ENCODE assay signal across 1 cellular context in the genomic region with DNA sequence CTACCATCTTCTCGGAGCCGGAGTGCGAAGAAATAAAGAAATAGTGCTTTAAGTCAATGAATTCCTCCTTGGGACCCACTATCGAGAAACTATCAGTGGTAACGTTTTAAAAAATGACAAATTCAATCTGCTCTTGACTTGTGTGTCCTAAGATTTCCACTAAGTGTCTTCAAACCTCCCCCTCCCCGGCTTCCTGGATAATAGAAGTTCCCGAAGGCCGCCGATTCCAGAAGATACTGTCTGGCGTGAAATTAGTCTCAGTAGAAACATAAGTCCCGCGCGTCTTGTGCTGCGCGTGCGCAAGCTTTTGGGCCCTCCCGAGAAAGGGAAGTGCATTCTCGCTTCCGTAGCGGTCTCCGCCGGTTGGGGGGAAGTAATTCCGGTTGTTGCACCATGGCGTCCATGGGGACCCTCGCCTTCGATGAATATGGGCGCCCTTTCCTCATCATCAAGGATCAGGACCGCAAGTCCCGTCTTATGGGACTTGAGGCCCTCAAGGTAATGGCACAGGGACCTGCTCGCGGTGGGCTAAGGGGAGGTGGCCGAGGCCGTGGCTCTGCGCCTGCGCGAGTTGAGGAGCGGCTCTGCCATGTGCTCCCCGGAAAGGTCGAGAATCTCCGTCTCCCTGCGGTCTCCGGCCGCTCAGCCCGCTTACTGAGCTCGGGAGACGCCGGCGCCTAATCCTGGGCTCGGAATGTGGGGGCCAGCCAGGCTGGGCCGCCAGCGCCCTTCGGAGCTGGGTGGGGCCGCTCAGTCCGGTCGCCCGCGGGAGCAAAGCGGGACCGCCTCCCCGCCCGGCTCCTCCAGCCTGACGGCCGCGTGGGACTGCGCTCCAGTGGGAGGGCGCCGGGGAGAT.
TF ChIP-seq lines count a peak whose summit lies in the region.

TSS of gene CCT5 (plus strand) at position 333 of the 856 bp plus-strand sequence. CDS start at position 394, 61 bp downstream.

TF ChIP-seq in K562, 482 proteins besides CTCF, POLR2A, EP300 and RAD21 (continued from another document and continues in another):
- TF ChIP-seq TRIM25 (IDR thresholded peaks at IDR 0.05; ENCODE audit: borderline replicate concordance) (no peak), NFE2 (IDR thresholded peaks at IDR 0.05; ENCODE audit: low read depth) (0 out of 2 replicates have a peak, but pooled peaks have one; percentile 3), ZBTB5 (IDR thresholded peaks at IDR 0.05) (no peak), HDAC2 (IDR thresholded peaks at IDR 0.05) (peak; percentile 69; the same call in 1 of the 2 replicates), BCOR (IDR thresholded peaks at IDR 0.05) (no peak), CXXC5 (CRISPR knock-in tag; IDR thresholded peaks at IDR 0.05) (peak; percentile 59), MYBL2 (IDR thresholded peaks at IDR 0.05; ENCODE audit: low read depth) (peak; percentile 67; the same call in 1 of the 2 replicates), MYBL2 (CRISPR knock-in tag; IDR thresholded peaks at IDR 0.05; ENCODE audit: borderline replicate concordance) (no peak), TEAD2 (tag; IDR thresholded peaks at IDR 0.05) (no peak), MAFK (IDR thresholded peaks at IDR 0.05; ENCODE audit: low read length) (no peak; the same call in 1 of the 2 replicates), U2AF2 (optimal IDR thresholded peaks at IDR 0.05; ENCODE audit: low read depth, low read length) (no peak), SRSF3 (IDR thresholded peaks at IDR 0.05; ENCODE audit: insufficient read depth, low read length) (peak; percentile 97), ZNF584 (CRISPR knock-in tag; IDR thresholded peaks at IDR 0.05; ENCODE audit: low read depth) (no peak), DNMT1 (IDR thresholded peaks at IDR 0.05) (no peak), ZFPM2 (CRISPR knock-in tag; IDR thresholded peaks at IDR 0.05) (peak; percentile 77; the same call in 1 of the 2 replicates), HDGF (IDR thresholded peaks at IDR 0.05) (no peak), NONO (IDR thresholded peaks at IDR 0.05; ENCODE audit: low read depth in 2 of 2, low read length in 1 of 2) (peak in 1 of 2 experiments; percentile 98; a peak in 2 of 4 replicates), HOXB6 (CRISPR knock-in tag; IDR thresholded peaks at IDR 0.05; ENCODE audit: borderline replicate concordance) (peak; percentile 64; the same call in 1 of the 2 replicates), C11orf30 (IDR thresholded peaks at IDR 0.05; ENCODE audit: low read depth) (no peak), CBFA2T3 (IDR thresholded peaks at IDR 0.05) (no peak), TARDBP (IDR thresholded peaks at IDR 0.05) (no peak), ZNF143 (CRISPR knock-in tag; IDR thresholded peaks at IDR 0.05) (0 out of 2 replicates have a peak, but pooled peaks have one; percentile 43), NFYB (IDR thresholded peaks at IDR 0.05; ENCODE audit: extremely low read depth, insufficient read length) (no peak), NR2C2 (CRISPR knock-in tag; IDR thresholded peaks at IDR 0.05) (peak; percentile 75; the same call in 1 of the 2 replicates), NR2C2 (tag; IDR thresholded peaks at IDR 0.05) (peak; percentile 93), ZBTB43 (CRISPR knock-in tag; IDR thresholded peaks at IDR 0.05) (peak; percentile 55), MTA2 (IDR thresholded peaks at IDR 0.05; ENCODE audit: low read depth) (no peak), TCF7 (IDR thresholded peaks at IDR 0.05; ENCODE audit: borderline replicate concordance) (no peak), IFI16 (CRISPR knock-in tag; IDR thresholded peaks at IDR 0.05) (no peak)
- TF ChIP-seq, protein P1, sequence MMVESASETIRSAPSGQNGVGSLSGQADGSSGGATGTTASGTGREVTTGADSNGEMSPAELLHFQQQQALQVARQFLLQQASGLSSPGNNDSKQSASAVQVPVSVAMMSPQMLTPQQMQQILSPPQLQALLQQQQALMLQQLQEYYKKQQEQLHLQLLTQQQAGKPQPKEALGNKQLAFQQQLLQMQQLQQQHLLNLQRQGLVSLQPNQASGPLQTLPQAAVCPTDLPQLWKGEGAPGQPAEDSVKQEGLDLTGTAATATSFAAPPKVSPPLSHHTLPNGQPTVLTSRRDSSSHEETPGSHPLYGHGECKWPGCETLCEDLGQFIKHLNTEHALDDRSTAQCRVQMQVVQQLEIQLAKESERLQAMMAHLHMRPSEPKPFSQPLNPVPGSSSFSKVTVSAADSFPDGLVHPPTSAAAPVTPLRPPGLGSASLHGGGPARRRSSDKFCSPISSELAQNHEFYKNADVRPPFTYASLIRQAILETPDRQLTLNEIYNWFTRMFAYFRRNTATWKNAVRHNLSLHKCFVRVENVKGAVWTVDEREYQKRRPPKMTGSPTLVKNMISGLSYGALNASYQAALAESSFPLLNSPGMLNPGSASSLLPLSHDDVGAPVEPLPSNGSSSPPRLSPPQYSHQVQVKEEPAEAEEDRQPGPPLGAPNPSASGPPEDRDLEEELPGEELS (CRISPR knock-in tag; IDR thresholded peaks at IDR 0.05; ENCODE audit: borderline replicate concordance) = peak; percentile 70; the same call in 1 of the 2 replicates
- TF ChIP-seq, protein P2, sequence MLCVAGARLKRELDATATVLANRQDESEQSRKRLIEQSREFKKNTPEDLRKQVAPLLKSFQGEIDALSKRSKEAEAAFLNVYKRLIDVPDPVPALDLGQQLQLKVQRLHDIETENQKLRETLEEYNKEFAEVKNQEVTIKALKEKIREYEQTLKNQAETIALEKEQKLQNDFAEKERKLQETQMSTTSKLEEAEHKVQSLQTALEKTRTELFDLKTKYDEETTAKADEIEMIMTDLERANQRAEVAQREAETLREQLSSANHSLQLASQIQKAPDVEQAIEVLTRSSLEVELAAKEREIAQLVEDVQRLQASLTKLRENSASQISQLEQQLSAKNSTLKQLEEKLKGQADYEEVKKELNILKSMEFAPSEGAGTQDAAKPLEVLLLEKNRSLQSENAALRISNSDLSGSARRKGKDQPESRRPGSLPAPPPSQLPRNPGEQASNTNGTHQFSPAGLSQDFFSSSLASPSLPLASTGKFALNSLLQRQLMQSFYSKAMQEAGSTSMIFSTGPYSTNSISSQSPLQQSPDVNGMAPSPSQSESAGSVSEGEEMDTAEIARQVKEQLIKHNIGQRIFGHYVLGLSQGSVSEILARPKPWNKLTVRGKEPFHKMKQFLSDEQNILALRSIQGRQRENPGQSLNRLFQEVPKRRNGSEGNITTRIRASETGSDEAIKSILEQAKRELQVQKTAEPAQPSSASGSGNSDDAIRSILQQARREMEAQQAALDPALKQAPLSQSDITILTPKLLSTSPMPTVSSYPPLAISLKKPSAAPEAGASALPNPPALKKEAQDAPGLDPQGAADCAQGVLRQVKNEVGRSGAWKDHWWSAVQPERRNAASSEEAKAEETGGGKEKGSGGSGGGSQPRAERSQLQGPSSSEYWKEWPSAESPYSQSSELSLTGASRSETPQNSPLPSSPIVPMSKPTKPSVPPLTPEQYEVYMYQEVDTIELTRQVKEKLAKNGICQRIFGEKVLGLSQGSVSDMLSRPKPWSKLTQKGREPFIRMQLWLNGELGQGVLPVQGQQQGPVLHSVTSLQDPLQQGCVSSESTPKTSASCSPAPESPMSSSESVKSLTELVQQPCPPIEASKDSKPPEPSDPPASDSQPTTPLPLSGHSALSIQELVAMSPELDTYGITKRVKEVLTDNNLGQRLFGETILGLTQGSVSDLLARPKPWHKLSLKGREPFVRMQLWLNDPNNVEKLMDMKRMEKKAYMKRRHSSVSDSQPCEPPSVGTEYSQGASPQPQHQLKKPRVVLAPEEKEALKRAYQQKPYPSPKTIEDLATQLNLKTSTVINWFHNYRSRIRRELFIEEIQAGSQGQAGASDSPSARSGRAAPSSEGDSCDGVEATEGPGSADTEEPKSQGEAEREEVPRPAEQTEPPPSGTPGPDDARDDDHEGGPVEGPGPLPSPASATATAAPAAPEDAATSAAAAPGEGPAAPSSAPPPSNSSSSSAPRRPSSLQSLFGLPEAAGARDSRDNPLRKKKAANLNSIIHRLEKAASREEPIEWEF (CRISPR knock-in tag; IDR thresholded peaks at IDR 0.05) = no peak
- TF ChIP-seq, protein P3, sequence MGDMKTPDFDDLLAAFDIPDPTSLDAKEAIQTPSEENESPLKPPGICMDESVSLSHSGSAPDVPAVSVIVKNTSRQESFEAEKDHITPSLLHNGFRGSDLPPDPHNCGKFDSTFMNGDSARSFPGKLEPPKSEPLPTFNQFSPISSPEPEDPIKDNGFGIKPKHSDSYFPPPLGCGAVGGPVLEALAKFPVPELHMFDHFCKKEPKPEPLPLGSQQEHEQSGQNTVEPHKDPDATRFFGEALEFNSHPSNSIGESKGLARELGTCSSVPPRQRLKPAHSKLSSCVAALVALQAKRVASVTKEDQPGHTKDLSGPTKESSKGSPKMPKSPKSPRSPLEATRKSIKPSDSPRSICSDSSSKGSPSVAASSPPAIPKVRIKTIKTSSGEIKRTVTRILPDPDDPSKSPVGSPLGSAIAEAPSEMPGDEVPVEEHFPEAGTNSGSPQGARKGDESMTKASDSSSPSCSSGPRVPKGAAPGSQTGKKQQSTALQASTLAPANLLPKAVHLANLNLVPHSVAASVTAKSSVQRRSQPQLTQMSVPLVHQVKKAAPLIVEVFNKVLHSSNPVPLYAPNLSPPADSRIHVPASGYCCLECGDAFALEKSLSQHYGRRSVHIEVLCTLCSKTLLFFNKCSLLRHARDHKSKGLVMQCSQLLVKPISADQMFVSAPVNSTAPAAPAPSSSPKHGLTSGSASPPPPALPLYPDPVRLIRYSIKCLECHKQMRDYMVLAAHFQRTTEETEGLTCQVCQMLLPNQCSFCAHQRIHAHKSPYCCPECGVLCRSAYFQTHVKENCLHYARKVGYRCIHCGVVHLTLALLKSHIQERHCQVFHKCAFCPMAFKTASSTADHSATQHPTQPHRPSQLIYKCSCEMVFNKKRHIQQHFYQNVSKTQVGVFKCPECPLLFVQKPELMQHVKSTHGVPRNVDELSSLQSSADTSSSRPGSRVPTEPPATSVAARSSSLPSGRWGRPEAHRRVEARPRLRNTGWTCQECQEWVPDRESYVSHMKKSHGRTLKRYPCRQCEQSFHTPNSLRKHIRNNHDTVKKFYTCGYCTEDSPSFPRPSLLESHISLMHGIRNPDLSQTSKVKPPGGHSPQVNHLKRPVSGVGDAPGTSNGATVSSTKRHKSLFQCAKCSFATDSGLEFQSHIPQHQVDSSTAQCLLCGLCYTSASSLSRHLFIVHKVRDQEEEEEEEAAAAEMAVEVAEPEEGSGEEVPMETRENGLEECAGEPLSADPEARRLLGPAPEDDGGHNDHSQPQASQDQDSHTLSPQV (IDR thresholded peaks at IDR 0.05) = no peak
- TF ChIP-seq, protein P4, sequence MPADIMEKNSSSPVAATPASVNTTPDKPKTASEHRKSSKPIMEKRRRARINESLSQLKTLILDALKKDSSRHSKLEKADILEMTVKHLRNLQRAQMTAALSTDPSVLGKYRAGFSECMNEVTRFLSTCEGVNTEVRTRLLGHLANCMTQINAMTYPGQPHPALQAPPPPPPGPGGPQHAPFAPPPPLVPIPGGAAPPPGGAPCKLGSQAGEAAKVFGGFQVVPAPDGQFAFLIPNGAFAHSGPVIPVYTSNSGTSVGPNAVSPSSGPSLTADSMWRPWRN (IDR thresholded peaks at IDR 0.05; ENCODE audit: low read depth) = peak; percentile 25; the same call in 1 of the 2 replicates
- TF ChIP-seq, protein P5, sequence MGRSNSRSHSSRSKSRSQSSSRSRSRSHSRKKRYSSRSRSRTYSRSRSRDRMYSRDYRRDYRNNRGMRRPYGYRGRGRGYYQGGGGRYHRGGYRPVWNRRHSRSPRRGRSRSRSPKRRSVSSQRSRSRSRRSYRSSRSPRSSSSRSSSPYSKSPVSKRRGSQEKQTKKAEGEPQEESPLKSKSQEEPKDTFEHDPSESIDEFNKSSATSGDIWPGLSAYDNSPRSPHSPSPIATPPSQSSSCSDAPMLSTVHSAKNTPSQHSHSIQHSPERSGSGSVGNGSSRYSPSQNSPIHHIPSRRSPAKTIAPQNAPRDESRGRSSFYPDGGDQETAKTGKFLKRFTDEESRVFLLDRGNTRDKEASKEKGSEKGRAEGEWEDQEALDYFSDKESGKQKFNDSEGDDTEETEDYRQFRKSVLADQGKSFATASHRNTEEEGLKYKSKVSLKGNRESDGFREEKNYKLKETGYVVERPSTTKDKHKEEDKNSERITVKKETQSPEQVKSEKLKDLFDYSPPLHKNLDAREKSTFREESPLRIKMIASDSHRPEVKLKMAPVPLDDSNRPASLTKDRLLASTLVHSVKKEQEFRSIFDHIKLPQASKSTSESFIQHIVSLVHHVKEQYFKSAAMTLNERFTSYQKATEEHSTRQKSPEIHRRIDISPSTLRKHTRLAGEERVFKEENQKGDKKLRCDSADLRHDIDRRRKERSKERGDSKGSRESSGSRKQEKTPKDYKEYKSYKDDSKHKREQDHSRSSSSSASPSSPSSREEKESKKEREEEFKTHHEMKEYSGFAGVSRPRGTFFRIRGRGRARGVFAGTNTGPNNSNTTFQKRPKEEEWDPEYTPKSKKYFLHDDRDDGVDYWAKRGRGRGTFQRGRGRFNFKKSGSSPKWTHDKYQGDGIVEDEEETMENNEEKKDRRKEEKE (IDR thresholded peaks at IDR 0.05; ENCODE audit: borderline replicate concordance in 1 of 2, control insufficient read depth in 1 of 2, low read depth in 2 of 2, low read length in 1 of 2) = peak in 1 of 2 experiments; percentile 94; a peak in 2 of 4 replicates
